In genomic region chr22:23897320-23897719, GRCh38 we compare ENCODE assay signal across 14 cellular contexts. TPM values are rescaled to one million over a fixed set of nuclear protein-coding genes. Genes with fewer than 3 reads are reported as not detected.
DNase-seq lines count a peak whose midpoint lies in the region; ATAC-seq, FAIRE-seq and TF ChIP-seq lines count a peak whose summit lies in the region.
"Had no signal": no experiment of that assay in that cellular context is flagged by ENCODE, and none has a peak within 500 bp of the region (broad histone marks: within the 10 kb centered on the region; RNA-seq: fewer than 3 reads in every experiment).

No MANE protein-coding gene starts in this region.

- H2AFZ ChIP-seq in HepG2 (ENCODE audit: low read length), result no peak overlapping the region

- no peak for FAIRE-seq in HepG2 (lab: Jason Lieb, UNC)

- peaks cover 42% of the 10 kb centered on the region for H3K36me3 Mint-ChIP-seq in activated CD4-positive, alpha-beta memory T cell treated with anti-CD3 and anti-CD28 coated beads, Interleukin-2, amount 10 ng/mL, durations not matched to agents 7 days and 5 days (ENCODE audit: low read depth)
- peaks cover 0 to 3% (median 3%) of the 10 kb centered on the region in 3 donors for H3K36me3 Mint-ChIP-seq in immature natural killer cell

- POLR2A ChIA-PET in HepG2 (lab: Yijun Ruan, JAX), result interaction anchor here (1.0 to 4.3 kb wide), 3 partner anchors 9 to 40 kb away, joined by 3 to 23 read pairs (median 3); partner anchors contain the start of gene SLC2A11
- POLR2A ChIA-PET in activated CD4-positive, alpha-beta memory T cell treated with anti-CD3 and anti-CD28 coated beads, Interleukin-2, amount 10 ng/mL, durations not matched to agents 7 days and 5 days (lab: Charles Lee), result interaction anchor here (1.0 to 1.8 kb wide), 2 partner anchors 16 to 40 kb away, joined by 3 to 10 read pairs; partner anchors contain the start of gene SLC2A11

- H3K27ac Mint-ChIP-seq in activated CD4-positive, alpha-beta memory T cell treated with anti-CD3 and anti-CD28 coated beads, Interleukin-2, amount 10 ng/mL, durations not matched to agents 7 days and 5 days, result no peak overlapping the region
- no peak overlapping the region for H3K27ac Mint-ChIP-seq in immature natural killer cell

- H3K9me3 ChIP-seq in HepG2 (ENCODE audit: low read length) (no peaks in the 10 kb centered on the region), right lobe of liver (no peaks in the 10 kb centered on the region), vagina (no peaks in the 10 kb centered on the region)
- H3K9me3 ChIP-seq: psoas muscle had no signal

- peaks cover 14% of the 10 kb centered on the region; the same call in 1 of the 2 replicates for H4K20me1 ChIP-seq in HepG2 (ENCODE audit: insufficient read depth, low read length)

- H3K27me3 ChIP-seq in HepG2 (ENCODE audit: control insufficient read depth in 1 of 2, insufficient read depth in 2 of 2, low read length in 2 of 2) (no peaks in the 10 kb centered on the region; a peak in 1 of 5 replicates), right lobe of liver (no peaks in the 10 kb centered on the region), vagina (no peaks in the 10 kb centered on the region)
- H3K27me3 ChIP-seq: foreskin keratinocyte had no signal

- H3K36me3 ChIP-seq in HepG2 (replicated peaks in 1 of 2; ENCODE audit: control insufficient read depth in 1 of 2, insufficient read depth in 2 of 2, low read length in 2 of 2) (peaks cover 5 to 17% of the 10 kb centered on the region in 2 experiments; a peak in 4 of 5 replicates), right lobe of liver (peaks cover 0 to 8% (median 3%) of the 10 kb centered on the region in 4 donors), vagina (peaks cover 0 to 21% of the 10 kb centered on the region in 2 donors)

- intact Hi-C loops in HepG2 (cut with micrococcal nuclease; ENCODE audit: unreplicated experiment), result no loop called here
- intact Hi-C loops in right lobe of liver (cut with DNase I), result no loop called here
- intact Hi-C loops in vagina (cut with DNase I), result no loop called here
- intact Hi-C loops in cardiac septum (cut with DNase I), result no loop called here

- no peaks in the 10 kb centered on the region for H3K9me3 Mint-ChIP-seq in activated CD4-positive, alpha-beta memory T cell treated with anti-CD3 and anti-CD28 coated beads, Interleukin-2, amount 10 ng/mL, durations not matched to agents 7 days and 5 days
- no peaks in the 10 kb centered on the region for H3K9me3 Mint-ChIP-seq in immature natural killer cell

- no peak for TF ChIP-seq RAD21 in HepG2 (CRISPR knock-in tag; IDR thresholded peaks at IDR 0.05)

- H3K9ac ChIP-seq in HepG2 (ENCODE audit: insufficient read depth, low read depth, low read length), result no peak overlapping the region

- no peak overlapping the region for H3K4me3 ChIP-seq in HepG2 (replicated peaks in 1 of 3; ENCODE audit: insufficient read depth in 1 of 3, low read depth in 2 of 3, low read length in 3 of 3)
- H3K4me3 ChIP-seq in right lobe of liver, result no peak overlapping the region
- no peak overlapping the region for H3K4me3 ChIP-seq in vagina
- H3K4me3 ChIP-seq: psoas muscle had no signal

- no peaks in the 10 kb centered on the region for H3K27me3 Mint-ChIP-seq in activated CD4-positive, alpha-beta memory T cell treated with anti-CD3 and anti-CD28 coated beads, Interleukin-2, amount 10 ng/mL, durations not matched to agents 7 days and 5 days
- peaks cover 0 to 9% (median 2%) of the 10 kb centered on the region in 3 donors for H3K27me3 Mint-ChIP-seq in immature natural killer cell (ENCODE audit: low read depth in 3 of 3)

- H3K79me2 ChIP-seq in HepG2 (ENCODE audit: insufficient read depth, low read length), result peaks cover 16% of the 10 kb centered on the region

- no peak for ATAC-seq in HepG2
- ATAC-seq in right lobe of liver, result no peak
- ATAC-seq: foreskin keratinocyte, left lobe of liver, psoas muscle had no signal

- peaks cover 52% of the 10 kb centered on the region for H3K4me1 ChIP-seq in HepG2 (ENCODE audit: insufficient read depth, low read length)
- H3K4me1 ChIP-seq in right lobe of liver, result peaks cover 0 to 31% (median 11%) of the 10 kb centered on the region in 4 donors
- H3K4me1 ChIP-seq in vagina, result peaks cover 31% of the 10 kb centered on the region
- H3K4me1 ChIP-seq: foreskin keratinocyte had no signal

- 88% methylated on average over 2 of the region's 3 CpGs for WGBS in HepG2 (ENCODE audit: low lambda C conversion rate)
- 90% methylated on average over 2 of the region's 3 CpGs for WGBS in right lobe of liver (ENCODE audit: insufficient coverage, low coverage, low lambda C conversion rate, missing lambda C conversion rate)

- in situ Hi-C loops in HepG2 (cut with HindIII; ENCODE audit: extremely low pct_ligation_motif_present, low pct_unique_long_range_greater_than_20kb), result no loop called here

- DNase-seq in HepG2 (ENCODE audit: low spot score) (no peak), right lobe of liver (no peak), immature natural killer cell (no peak), vagina (ENCODE audit: extremely low spot score in 2 of 2) (no peak), DMS79 treated with DMSO at 0.1 percent for 48 hours (lab: John Stamatoyannopoulos, UW) (no peak), cardiac septum (ENCODE audit: low spot score) (no peak), NCI-H2029 (lab: John Stamatoyannopoulos, UW) (no peak)
- no peak for DNase-seq in activated CD4-positive, alpha-beta memory T cell treated with anti-CD3 and anti-CD28 coated beads, Interleukin-2, amount 10 ng/mL, durations not matched to agents 7 days and 5 days
- DNase-seq: DMS79, foreskin keratinocyte, NCI-H1436 treated with DMSO at 0.1 percent for 48 hours, psoas muscle, T1000 had no signal

- H3K4me3 Mint-ChIP-seq in activated CD4-positive, alpha-beta memory T cell treated with anti-CD3 and anti-CD28 coated beads, Interleukin-2, amount 10 ng/mL, durations not matched to agents 7 days and 5 days, result peak overlapping the region; percentile 59
- H3K4me3 Mint-ChIP-seq in immature natural killer cell, result peak overlapping the region in 3 of 5 donors; percentile 23 to 50 (median 49)

- H3K4me1 Mint-ChIP-seq in activated CD4-positive, alpha-beta memory T cell treated with anti-CD3 and anti-CD28 coated beads, Interleukin-2, amount 10 ng/mL, durations not matched to agents 7 days and 5 days, result peaks cover 31% of the 10 kb centered on the region
- H3K4me1 Mint-ChIP-seq in immature natural killer cell, result peaks cover 20 to 26% of the 10 kb centered on the region in 2 donors

- TF ChIP-seq EP300 in HepG2 (IDR thresholded peaks at IDR 0.05; ENCODE audit: low read depth in 2 of 2, low read length in 2 of 2) (no peak), HepG2 (CRISPR knock-in tag; IDR thresholded peaks at IDR 0.05; ENCODE audit: borderline replicate concordance) (no peak)

- no TSS peak for BruUV-seq in HepG2 (replicated peaks; lab: Mats Ljungman, UMichigan)

- CTCF ChIA-PET in HepG2 (lab: Yijun Ruan, JAX; ENCODE audit: low intra/inter-chr PET ratio, low total read pairs), result no interaction called here
- CTCF ChIA-PET in activated CD4-positive, alpha-beta memory T cell treated with anti-CD3 and anti-CD28 coated beads, Interleukin-2, amount 10 ng/mL, durations not matched to agents 7 days and 5 days (lab: Charles Lee), result no interaction called here

- H3K4me2 ChIP-seq in HepG2 (ENCODE audit: low read depth, low read length), result peak overlapping the region; percentile 99; the same call in 1 of the 2 replicates

- TF ChIP-seq CTCF in HepG2 (CRISPR knock-in tag; IDR thresholded peaks at IDR 0.05), result no peak
- TF ChIP-seq CTCF in right lobe of liver (IDR thresholded peaks at IDR 0.05), result no peak
- TF ChIP-seq CTCF in vagina (IDR thresholded peaks at IDR 0.05), result no peak

- H3K27ac ChIP-seq in HepG2 (ENCODE audit: extremely low read length, insufficient read depth, low read length) (peak overlapping the region; percentile 96), right lobe of liver (no peak overlapping the region), vagina (no peak overlapping the region)
- H3K27ac ChIP-seq: foreskin keratinocyte, psoas muscle had no signal

- TF ChIP-seq POLR2A in HepG2 (IDR thresholded peaks at IDR 0.05; ENCODE audit: insufficient read depth in 1 of 2, low read depth in 2 of 2, low read length in 2 of 2), result no peak
- TF ChIP-seq POLR2A in right lobe of liver (IDR thresholded peaks at IDR 0.05), result no peak
- TF ChIP-seq POLR2A in vagina (IDR thresholded peaks at IDR 0.05), result no peak

RNA-seq across cellular contexts. Expression of gene MIF, which starts 3.1 kb away (rescaled TPM):
- total RNA-seq in HepG2 (2016; rRNA removed; fragmentation: Illumina TruSeq; extraction: Trizol), result 537 and 634 TPM in 2 replicates
- 570 and 829 TPM in 2 replicates for total RNA-seq in HepG2 (2016; cell fraction: cytosol; rRNA removed; fragmentation: Illumina TruSeq; extraction: Trizol; ENCODE audit: low read depth)
- total RNA-seq in HepG2 (2016; cell fraction: insoluble cytoplasmic fraction; rRNA removed; fragmentation: Illumina TruSeq; extraction: Trizol), result 593 and 629 TPM in 2 replicates
- total RNA-seq in HepG2 (2016; cell fraction: membrane; rRNA removed; fragmentation: Illumina TruSeq; extraction: Trizol), result 414 and 621 TPM in 2 replicates
- total RNA-seq in HepG2 (2016; cell fraction: nucleus; rRNA removed; fragmentation: Illumina TruSeq; extraction: Trizol), result 204 and 221 TPM in 2 replicates
- 675 and 735 TPM in 2 replicates for polyA plus RNA-seq in HepG2 (2011; rRNA removed)
- polyA plus RNA-seq in HepG2 (2011; cell fraction: cytosol; rRNA removed), result 339 and 935 TPM in 2 replicates
- 393 and 522 TPM in 2 replicates for polyA plus RNA-seq in HepG2 (2011; cell fraction: nucleus; rRNA removed)
- polyA plus RNA-seq in HepG2 (2012), result 517 and 606 TPM in 2 replicates
- polyA plus RNA-seq in HepG2 (2016; cell fraction: cytosol; fragmentation: Illumina TruSeq; extraction: Trizol; ENCODE audit: low read depth), result 534 and 721 TPM in 2 replicates
- polyA plus RNA-seq in HepG2 (2016; cell fraction: insoluble cytoplasmic fraction; fragmentation: Illumina TruSeq; extraction: Trizol; ENCODE audit: low read depth), result 399 and 403 TPM in 2 replicates
- polyA plus RNA-seq in HepG2 (2016; cell fraction: membrane; fragmentation: Illumina TruSeq; extraction: Trizol; ENCODE audit: low read depth), result 347 and 448 TPM in 2 replicates
- 271 and 272 TPM in 2 replicates for polyA plus RNA-seq in HepG2 (2016; cell fraction: nucleus; fragmentation: Illumina TruSeq; extraction: Trizol; ENCODE audit: insufficient read depth, low read depth)
- polyA minus RNA-seq in HepG2 (2011; rRNA and poly(A)+ RNA removed; ENCODE audit: low replicate concordance), result 92.9 and 418 TPM in 2 replicates
- polyA minus RNA-seq in HepG2 (2011; cell fraction: cytosol; rRNA and poly(A)+ RNA removed), result 359 and 483 TPM in 2 replicates
- polyA minus RNA-seq in HepG2 (2011; cell fraction: nucleus; rRNA and poly(A)+ RNA removed), result 37.5 and 61.4 TPM in 2 replicates
- total RNA-seq in right lobe of liver, result 100 to 1,000 TPM in 5 of 6 experiments, 10 to 100 TPM in 1; 79.4 to 561 (median 307) TPM
- 100 to 1,000 TPM; 836 to 882 TPM for total RNA-seq in activated CD4-positive, alpha-beta memory T cell treated with anti-CD3 and anti-CD28 coated beads, Interleukin-2, amount 10 ng/mL, durations not matched to agents 7 days and 5 days
- polyA plus RNA-seq in immature natural killer cell, result 1,000 to 10,000 TPM in 1 of 3 donors, 100 to 1,000 TPM in 2; 788 to 1,627 (median 947) TPM
- total RNA-seq in vagina, result 638 TPM
- total RNA-seq in cardiac septum, result 317 TPM

RNA-seq across cellular contexts. Expression of gene SLC2A11, which starts 39.6 kb away (rescaled TPM):
- 8.9 and 15.2 TPM in 2 replicates for total RNA-seq in HepG2 (2016; rRNA removed; fragmentation: Illumina TruSeq; extraction: Trizol)
- 9.3 TPM in 2 replicates for total RNA-seq in HepG2 (2016; cell fraction: cytosol; rRNA removed; fragmentation: Illumina TruSeq; extraction: Trizol; ENCODE audit: low read depth)
- 9.3 and 15.6 TPM in 2 replicates for total RNA-seq in HepG2 (2016; cell fraction: insoluble cytoplasmic fraction; rRNA removed; fragmentation: Illumina TruSeq; extraction: Trizol)
- 18.3 and 19.5 TPM in 2 replicates for total RNA-seq in HepG2 (2016; cell fraction: membrane; rRNA removed; fragmentation: Illumina TruSeq; extraction: Trizol)
- 16.4 and 16.6 TPM in 2 replicates for total RNA-seq in HepG2 (2016; cell fraction: nucleus; rRNA removed; fragmentation: Illumina TruSeq; extraction: Trizol)
- polyA plus RNA-seq in HepG2 (2011; rRNA removed), result 15.4 and 18.6 TPM in 2 replicates
- polyA plus RNA-seq in HepG2 (2011; cell fraction: cytosol; rRNA removed), result 16.1 and 19.7 TPM in 2 replicates
- polyA plus RNA-seq in HepG2 (2011; cell fraction: nucleus; rRNA removed), result 28.4 and 31.3 TPM in 2 replicates
- polyA plus RNA-seq in HepG2 (2012), result 11.1 and 17.5 TPM in 2 replicates
- polyA plus RNA-seq in HepG2 (2016; cell fraction: cytosol; fragmentation: Illumina TruSeq; extraction: Trizol; ENCODE audit: low read depth), result 16.2 and 17.4 TPM in 2 replicates
- 8.6 and 11.3 TPM in 2 replicates for polyA plus RNA-seq in HepG2 (2016; cell fraction: insoluble cytoplasmic fraction; fragmentation: Illumina TruSeq; extraction: Trizol; ENCODE audit: low read depth)
- 16.1 and 17.7 TPM in 2 replicates for polyA plus RNA-seq in HepG2 (2016; cell fraction: membrane; fragmentation: Illumina TruSeq; extraction: Trizol; ENCODE audit: low read depth)
- polyA plus RNA-seq in HepG2 (2016; cell fraction: nucleus; fragmentation: Illumina TruSeq; extraction: Trizol; ENCODE audit: insufficient read depth, low read depth), result 31.8 and 34.3 TPM in 2 replicates
- 11.5 and 32.8 TPM in 2 replicates for polyA minus RNA-seq in HepG2 (2011; rRNA and poly(A)+ RNA removed; ENCODE audit: low replicate concordance)
- polyA minus RNA-seq in HepG2 (2011; cell fraction: cytosol; rRNA and poly(A)+ RNA removed), result 4.7 and 5.8 TPM in 2 replicates
- polyA minus RNA-seq in HepG2 (2011; cell fraction: nucleus; rRNA and poly(A)+ RNA removed), result 21.2 and 32.8 TPM in 2 replicates
- 1 to 10 TPM; 2.9 to 7.1 (median 5.0) TPM for total RNA-seq in right lobe of liver
- total RNA-seq in activated CD4-positive, alpha-beta memory T cell treated with anti-CD3 and anti-CD28 coated beads, Interleukin-2, amount 10 ng/mL, durations not matched to agents 7 days and 5 days, result 1 to 10 TPM; 6.5 TPM
- 1 to 10 TPM in 2 of 3 donors, under 1 TPM in 1; 0.48 to 3.0 (median 2.0) TPM for polyA plus RNA-seq in immature natural killer cell
- 4.9 TPM for total RNA-seq in vagina
- total RNA-seq in cardiac septum, result 19.7 TPM

RNA-seq across cellular contexts. Expression of gene DERL3, which starts 58.5 kb away (rescaled TPM):
- total RNA-seq in HepG2 (2016; rRNA removed; fragmentation: Illumina TruSeq; extraction: Trizol) (not detected in 2 replicates), right lobe of liver (1 to 10 TPM; 1.1 to 7.1 (median 4.1) TPM), vagina (0.25 TPM), cardiac septum (2.2 TPM)
- not detected in 2 replicates for total RNA-seq in HepG2 (2016; cell fraction: cytosol; rRNA removed; fragmentation: Illumina TruSeq; extraction: Trizol; ENCODE audit: low read depth)
- not detected in 2 replicates for total RNA-seq in HepG2 (2016; cell fraction: insoluble cytoplasmic fraction; rRNA removed; fragmentation: Illumina TruSeq; extraction: Trizol)
- not detected in 2 replicates for total RNA-seq in HepG2 (2016; cell fraction: membrane; rRNA removed; fragmentation: Illumina TruSeq; extraction: Trizol)
- not detected in 2 replicates for total RNA-seq in HepG2 (2016; cell fraction: nucleus; rRNA removed; fragmentation: Illumina TruSeq; extraction: Trizol)
- polyA plus RNA-seq in HepG2 (2011; rRNA removed) (not detected in 2 replicates), immature natural killer cell (1 to 10 TPM in 1 of 3 donors, under 1 TPM in 2; 0.61 to 1.2 (median 0.62) TPM)
- polyA plus RNA-seq in HepG2 (2011; cell fraction: cytosol; rRNA removed), result not detected in 2 replicates
- not detected in 2 replicates for polyA plus RNA-seq in HepG2 (2011; cell fraction: nucleus; rRNA removed)
- polyA plus RNA-seq in HepG2 (2012), result 0.07 TPM in 1 of 2 replicates, not detected in the other
- polyA plus RNA-seq in HepG2 (2016; cell fraction: cytosol; fragmentation: Illumina TruSeq; extraction: Trizol; ENCODE audit: low read depth), result not detected in 2 replicates
- polyA plus RNA-seq in HepG2 (2016; cell fraction: insoluble cytoplasmic fraction; fragmentation: Illumina TruSeq; extraction: Trizol; ENCODE audit: low read depth), result not detected in 2 replicates
- polyA plus RNA-seq in HepG2 (2016; cell fraction: membrane; fragmentation: Illumina TruSeq; extraction: Trizol; ENCODE audit: low read depth), result not detected in 2 replicates
- not detected in 2 replicates for polyA plus RNA-seq in HepG2 (2016; cell fraction: nucleus; fragmentation: Illumina TruSeq; extraction: Trizol; ENCODE audit: insufficient read depth, low read depth)
- 1.4 TPM in 1 of 2 replicates, not detected in the other for polyA minus RNA-seq in HepG2 (2011; rRNA and poly(A)+ RNA removed; ENCODE audit: low replicate concordance)
- not detected in 2 replicates for polyA minus RNA-seq in HepG2 (2011; cell fraction: cytosol; rRNA and poly(A)+ RNA removed)
- polyA minus RNA-seq in HepG2 (2011; cell fraction: nucleus; rRNA and poly(A)+ RNA removed), result not detected in 2 replicates
- total RNA-seq in activated CD4-positive, alpha-beta memory T cell treated with anti-CD3 and anti-CD28 coated beads, Interleukin-2, amount 10 ng/mL, durations not matched to agents 7 days and 5 days, result 1 to 10 TPM; 7.8 to 8.3 TPM
